ENCODE assay signal across 9 cellular contexts in the genomic region with DNA sequence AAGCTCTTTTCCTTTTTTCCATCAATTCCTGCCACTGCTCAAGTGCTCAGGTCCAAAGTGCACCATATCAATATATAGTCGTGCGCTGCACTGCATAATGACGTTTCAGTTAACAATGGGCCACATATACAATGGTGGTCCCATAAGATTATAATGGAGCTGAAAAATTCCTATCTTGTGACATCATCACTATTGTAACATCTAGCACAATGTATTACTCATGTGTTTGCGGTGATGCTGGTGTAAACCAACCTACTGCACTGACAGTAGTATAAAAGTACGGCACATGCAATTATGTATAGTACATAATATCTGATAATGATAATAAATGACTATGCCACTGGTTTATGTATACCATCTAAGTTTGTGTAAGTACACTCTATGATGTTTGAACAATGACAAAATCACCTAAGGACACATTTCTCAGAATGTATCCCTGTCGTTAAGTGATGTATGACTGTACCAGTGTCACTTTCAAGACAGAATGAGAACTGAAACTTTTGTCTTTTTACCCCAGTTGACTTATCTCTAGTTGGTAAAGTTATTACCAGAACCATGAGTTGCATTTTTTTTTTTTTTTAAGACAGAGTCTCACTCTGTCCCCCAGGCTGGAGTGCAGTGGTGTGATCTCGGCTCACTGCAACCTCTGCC. TPM values are rescaled to one million over a fixed set of nuclear protein-coding genes. Genes with fewer than 3 reads are reported as not detected.
DNase-seq lines count a peak whose midpoint lies in the region; ATAC-seq lines count a peak whose summit lies in the region.
"Had no signal": no experiment of that assay in that cellular context is flagged by ENCODE, and none has a peak within 500 bp of the region (broad histone marks: within the 10 kb centered on the region; RNA-seq: fewer than 3 reads in every experiment).

No MANE protein-coding gene starts in this region.

- ATAC-seq in GM18519 (IDR thresholded peaks at IDR 0.05; ENCODE audit: low FRiP score, unreplicated experiment) (peak; percentile 93), GM21447 (IDR thresholded peaks at IDR 0.05; ENCODE audit: unreplicated experiment) (peak; percentile 91), HG03342 (IDR thresholded peaks at IDR 0.05; ENCODE audit: unreplicated experiment) (peak; percentile 87)

- DNase-seq in dermis blood vessel endothelial cell, result peak; percentile 39
- DNase-seq in amniotic stem cell (lab: John Stamatoyannopoulos, UW), result no peak
- DNase-seq in HPDE6-E6E7 (ENCODE audit: extremely low spot score), result no peak
- no peak for DNase-seq in DMS153 treated with DMSO at 0.1 percent for 48 hours (lab: John Stamatoyannopoulos, UW; ENCODE audit: unreplicated experiment)
- no peak for DNase-seq in nucleus accumbens (lab: John Stamatoyannopoulos, UW)
- DNase-seq: activated CD4-positive, alpha-beta T cell treated with anti-CD3 and anti-CD28 coated beads, Interleukin-2, amount 50 U/mL, for 48 hours had no signal

RNA-seq across cellular contexts. Expression of a gene that starts 53.7 kb away (rescaled TPM):
- not detected in 2 replicates for total RNA-seq in dermis blood vessel endothelial cell
